Comparison of ENCODE assay signal across 1 cellular context in genomic region chr5:134046801-134047707, GRCh38.
TF ChIP-seq lines count a peak whose summit lies in the region.

No MANE protein-coding gene starts in this region.

TF ChIP-seq in HepG2, 621 proteins besides CTCF, POLR2A, EP300 and RAD21 (continued from another document and continues in another):
- peak in 1 of 2 experiments; percentile 38; a peak in 1 of 4 replicates for TF ChIP-seq ATF4 (CRISPR knock-in tag; IDR thresholded peaks at IDR 0.05)
- TF ChIP-seq ZNF143 (CRISPR knock-in tag; IDR thresholded peaks at IDR 0.05) = 0 out of 2 replicates have a peak, but pooled peaks have one; percentile 14
- no peak for TF ChIP-seq NFYC (CRISPR knock-in tag; IDR thresholded peaks at IDR 0.05)
- peak; percentile 61; the same call in 1 of the 2 replicates for TF ChIP-seq ZBTB7B (CRISPR knock-in tag; IDR thresholded peaks at IDR 0.05)
- no peak for TF ChIP-seq PCBP2 (optimal IDR thresholded peaks at IDR 0.05; ENCODE audit: low read depth, low read length, poor library complexity, severe bottlenecking)
- no peak for TF ChIP-seq NCOA5 (CRISPR knock-in tag; IDR thresholded peaks at IDR 0.05)
- TF ChIP-seq PRDM15 (CRISPR knock-in tag; IDR thresholded peaks at IDR 0.05) = no peak
- peak; percentile 86 for TF ChIP-seq TARDBP (CRISPR knock-in tag; IDR thresholded peaks at IDR 0.05)
- 0 out of 2 replicates have a peak, but pooled peaks have one; percentile 32 for TF ChIP-seq ZNF264 (CRISPR knock-in tag; IDR thresholded peaks at IDR 0.05)
- peak; percentile 45; the same call in 1 of the 2 replicates for TF ChIP-seq ZBTB21 (CRISPR knock-in tag; IDR thresholded peaks at IDR 0.05)
- TF ChIP-seq TBX2 (CRISPR knock-in tag; IDR thresholded peaks at IDR 0.05; ENCODE audit: borderline replicate concordance) = peak; percentile 98
- no peak for TF ChIP-seq ZNF75D (CRISPR knock-in tag; IDR thresholded peaks at IDR 0.05; ENCODE audit: borderline replicate concordance)
- TF ChIP-seq PHF8 (CRISPR knock-in tag; IDR thresholded peaks at IDR 0.05) = 0 out of 2 replicates have a peak, but pooled peaks have one; percentile 5
- TF ChIP-seq SP5 (CRISPR knock-in tag; IDR thresholded peaks at IDR 0.05; ENCODE audit: borderline replicate concordance, low read depth) = peak; percentile 99
- TF ChIP-seq SP4 (CRISPR knock-in tag; IDR thresholded peaks at IDR 0.05) = 0 out of 2 replicates have a peak, but pooled peaks have one; percentile 51
- peak; percentile 51; the same call in 1 of the 2 replicates for TF ChIP-seq SIX4 (CRISPR knock-in tag; IDR thresholded peaks at IDR 0.05)
- TF ChIP-seq SSRP1 (CRISPR knock-in tag; IDR thresholded peaks at IDR 0.05) = peak; percentile 33; the same call in 1 of the 2 replicates
- TF ChIP-seq THAP11 (CRISPR knock-in tag; IDR thresholded peaks at IDR 0.05) = 0 out of 2 replicates have a peak, but pooled peaks have one; percentile 31
- peak; percentile 90; the same call in 1 of the 2 replicates for TF ChIP-seq SKIL (CRISPR knock-in tag; IDR thresholded peaks at IDR 0.05; ENCODE audit: borderline replicate concordance)
- peak; percentile 26 for TF ChIP-seq STAG1 (CRISPR knock-in tag; IDR thresholded peaks at IDR 0.05)
- TF ChIP-seq ZNF414 (CRISPR knock-in tag; IDR thresholded peaks at IDR 0.05) = 0 out of 2 replicates have a peak, but pooled peaks have one; percentile 34
- TF ChIP-seq BRD4 (CRISPR knock-in tag; IDR thresholded peaks at IDR 0.05) = 0 out of 2 replicates have a peak, but pooled peaks have one; percentile 28
- peak; percentile 55; the same call in 1 of the 2 replicates for TF ChIP-seq ZMYM4 (CRISPR knock-in tag; IDR thresholded peaks at IDR 0.05)
- peak; percentile 87 for TF ChIP-seq PAXIP1 (CRISPR knock-in tag; conservative IDR thresholded peaks at IDR 0.05)
- peak; percentile 36; the same call in 1 of the 2 replicates for TF ChIP-seq HOXA3 (CRISPR knock-in tag; IDR thresholded peaks at IDR 0.05)
- TF ChIP-seq ZNF263 (CRISPR knock-in tag; IDR thresholded peaks at IDR 0.05) = no peak
- peak; percentile 84 for TF ChIP-seq SOX13 (IDR thresholded peaks at IDR 0.05)
- TF ChIP-seq SOX13 (CRISPR knock-in tag; conservative IDR thresholded peaks at IDR 0.05 in 1 of 2, IDR thresholded peaks at IDR 0.05 in 1 of 2) = peak in 1 of 2 experiments; percentile 96; a peak in 2 of 4 replicates
- peak; percentile 52; the same call in 1 of the 2 replicates for TF ChIP-seq FOXA3 (CRISPR knock-in tag; IDR thresholded peaks at IDR 0.05)
- TF ChIP-seq NR2C2 (CRISPR knock-in tag; IDR thresholded peaks at IDR 0.05; ENCODE audit: borderline replicate concordance) = peak; percentile 83; the same call in 1 of the 2 replicates
- TF ChIP-seq ZNF562 (CRISPR knock-in tag; IDR thresholded peaks at IDR 0.05; ENCODE audit: borderline replicate concordance) = no peak
- TF ChIP-seq SAP130 (CRISPR knock-in tag; IDR thresholded peaks at IDR 0.05; ENCODE audit: low read depth) = peak; percentile 51; the same call in 1 of the 2 replicates
- TF ChIP-seq ZNF160 (CRISPR knock-in tag; IDR thresholded peaks at IDR 0.05) = no peak
- TF ChIP-seq ISL2 (CRISPR knock-in tag; IDR thresholded peaks at IDR 0.05) = peak; percentile 79
- TF ChIP-seq JUNB (CRISPR knock-in tag; IDR thresholded peaks at IDR 0.05; ENCODE audit: borderline replicate concordance) = peak; percentile 32; the same call in 1 of the 2 replicates
- TF ChIP-seq THAP8 (CRISPR knock-in tag; IDR thresholded peaks at IDR 0.05; ENCODE audit: borderline replicate concordance) = no peak
- TF ChIP-seq CHD4 (IDR thresholded peaks at IDR 0.05; ENCODE audit: borderline replicate concordance, low read length) = peak; percentile 93; the same call in 1 of the 2 replicates
- peak; percentile 22 for TF ChIP-seq CEBPG (CRISPR knock-in tag; IDR thresholded peaks at IDR 0.05)
- TF ChIP-seq ZBTB39 (CRISPR knock-in tag; IDR thresholded peaks at IDR 0.05) = peak; percentile 88; the same call in 1 of the 2 replicates
- TF ChIP-seq PBX3 (CRISPR knock-in tag; IDR thresholded peaks at IDR 0.05; ENCODE audit: borderline replicate concordance) = no peak
- TF ChIP-seq KMT2A (CRISPR knock-in tag; IDR thresholded peaks at IDR 0.05) = no peak
- peak; percentile 98 for TF ChIP-seq ZNF629 (CRISPR knock-in tag; conservative IDR thresholded peaks at IDR 0.05)
- no peak for TF ChIP-seq KMT2B (CRISPR knock-in tag; IDR thresholded peaks at IDR 0.05)
- TF ChIP-seq LCORL (IDR thresholded peaks at IDR 0.05) = no peak
- TF ChIP-seq LCORL (CRISPR knock-in tag; IDR thresholded peaks at IDR 0.05) = peak; percentile 33; the same call in 1 of the 2 replicates
- TF ChIP-seq FOXP1 (IDR thresholded peaks at IDR 0.05) = no peak
- peak; percentile 63; the same call in 1 of the 2 replicates for TF ChIP-seq FOXP1 (CRISPR knock-in tag; IDR thresholded peaks at IDR 0.05)
- TF ChIP-seq CC2D1A (CRISPR knock-in tag; IDR thresholded peaks at IDR 0.05) = no peak
- no peak for TF ChIP-seq ZNF260 (CRISPR knock-in tag; IDR thresholded peaks at IDR 0.05; ENCODE audit: borderline replicate concordance, low read depth)
- 0 out of 2 replicates have a peak, but pooled peaks have one; percentile 45 for TF ChIP-seq ZNF335 (CRISPR knock-in tag; IDR thresholded peaks at IDR 0.05)
- peak; percentile 93 for TF ChIP-seq NR2F2 (IDR thresholded peaks at IDR 0.05; ENCODE audit: borderline replicate concordance, low read depth)
- peak; percentile 87 for TF ChIP-seq ESRRA (CRISPR knock-in tag; IDR thresholded peaks at IDR 0.05; ENCODE audit: low read depth)
- TF ChIP-seq ETS1 (CRISPR knock-in tag; IDR thresholded peaks at IDR 0.05) = no peak
